In genomic region chr9:112059145-112059979, GRCh38 we compare ENCODE assay signal across 9 cellular contexts.
DNase-seq lines count a peak whose midpoint lies in the region; ATAC-seq and TF ChIP-seq lines count a peak whose summit lies in the region.
"Had no signal": no experiment of that assay in that cellular context is flagged by ENCODE, and none has a peak within 500 bp of the region (broad histone marks: within the 10 kb centered on the region; RNA-seq: fewer than 3 reads in every experiment).

No MANE protein-coding gene starts in this region.

- DNase-seq in C1 segment of cervical spinal cord (lab: John Stamatoyannopoulos, UW) = peak in 9 of 14 donors; percentile 10 to 64 (median 19)
- DNase-seq in RKO (ENCODE audit: low spot score) = peak; percentile 93
- peak; percentile 90 for DNase-seq in fibroblast of the aortic adventitia (ENCODE audit: low read depth)
- DNase-seq in trophoblast cell = peak; percentile 45 to 50
- no peak for DNase-seq in NCI-H1436 (lab: John Stamatoyannopoulos, UW)
- no peak for DNase-seq in stimulated activated CD8-positive, alpha-beta memory T cell treated with anti-CD3 and anti-CD28 coated beads, Interleukin-4, amount 100 ng/mL, for 48 hours
- DNase-seq in activated CD4-positive, CD25-positive, alpha-beta regulatory T cell (lab: John Stamatoyannopoulos, UW) = no peak
- DNase-seq: DMS79 had no signal

- H3K36me3 ChIP-seq in trophoblast cell (ENCODE audit: control insufficient read depth in 1 of 2, insufficient read depth in 2 of 2, low read length in 2 of 2) = peaks cover 0 to 7% of the 10 kb centered on the region in 2 experiments

- no peak overlapping the region for H3K27ac ChIP-seq in trophoblast cell (ENCODE audit: low read depth, low read length)

- H3K4me3 ChIP-seq in fibroblast of the aortic adventitia (ENCODE audit: low read depth, low read length) = no peak overlapping the region
- no peak overlapping the region for H3K4me3 ChIP-seq in trophoblast cell (ENCODE audit: low read depth, low read length)

- H2BK12ac ChIP-seq in trophoblast cell (ENCODE audit: low read length) = no peak overlapping the region

- no peak overlapping the region for H4K8ac ChIP-seq in trophoblast cell (ENCODE audit: low read depth, low read length)

- no peaks in the 10 kb centered on the region for H3K79me2 ChIP-seq in trophoblast cell (ENCODE audit: control insufficient read depth, insufficient read depth, low read length, poor library complexity)

- no peaks in the 10 kb centered on the region for H3K9me3 ChIP-seq in trophoblast cell (ENCODE audit: insufficient read depth, low read depth, low read length)

- no CpG with 5 or more reads among the region's 13 CpGs for WGBS in trophoblast cell (ENCODE audit: extremely low coverage, insufficient coverage, insufficient read length)

- no peak overlapping the region for H3K9ac ChIP-seq in trophoblast cell (ENCODE audit: low read length)

- H3K27me3 ChIP-seq in trophoblast cell (ENCODE audit: insufficient read depth, low read length) = no peaks in the 10 kb centered on the region

- no peak overlapping the region for H4K12ac ChIP-seq in trophoblast cell (ENCODE audit: low read depth, low read length)

- no peak overlapping the region for H2AFZ ChIP-seq in trophoblast cell (ENCODE audit: insufficient read depth, low read length, poor library complexity)

- no peak overlapping the region for H4K91ac ChIP-seq in trophoblast cell (ENCODE audit: low read depth, low read length)

- no peak overlapping the region for H2BK5ac ChIP-seq in trophoblast cell (ENCODE audit: low read depth, low read length, poor library complexity)

- TF ChIP-seq CTCF in fibroblast of the aortic adventitia (IDR thresholded peaks at IDR 0.05; ENCODE audit: insufficient read depth, low read length) = no peak

- no peak overlapping the region for H2BK120ac ChIP-seq in trophoblast cell (ENCODE audit: insufficient read depth, low read length, poor library complexity)

- no peak overlapping the region for H3K23ac ChIP-seq in trophoblast cell (ENCODE audit: low read length)

- H3K4me2 ChIP-seq in trophoblast cell (ENCODE audit: low read length) = no peak overlapping the region

- no peak overlapping the region for H2AK5ac ChIP-seq in trophoblast cell (ENCODE audit: low read length)

- peaks cover 5% of the 10 kb centered on the region in 2 experiments for H3K4me1 ChIP-seq in trophoblast cell (ENCODE audit: control insufficient read depth in 1 of 2, insufficient read depth in 2 of 2, low read length in 2 of 2)

- H3K79me1 ChIP-seq in trophoblast cell (ENCODE audit: low read length) = no peaks in the 10 kb centered on the region

- no peak for ATAC-seq in HG02623 (IDR thresholded peaks at IDR 0.05; ENCODE audit: unreplicated experiment)

- no peak overlapping the region for H3K4ac ChIP-seq in trophoblast cell (ENCODE audit: low read depth, low read length)

- no peak overlapping the region for H3K14ac ChIP-seq in trophoblast cell (ENCODE audit: low read length)

- H3K18ac ChIP-seq in trophoblast cell (ENCODE audit: low read length) = no peak overlapping the region

Comparison
In these comparisons a context has a peak if more than half of its experiments do, and no peak if none do; other contexts are left out.
1. DNase-seq: peak in C1 segment of cervical spinal cord (9 of 14), RKO (single experiment), fibroblast of the aortic adventitia (single experiment) and trophoblast cell (2 of 2); none in NCI-H1436 (single experiment), stimulated activated CD8-positive, alpha-beta memory T cell treated with anti-CD3 and anti-CD28 coated beads, Interleukin-4, amount 100 ng/mL, for 48 hours (single experiment) and activated CD4-positive, CD25-positive, alpha-beta regulatory T cell (0 of 4).